Comparison of ENCODE assay signal across 8 cellular contexts in genomic region chr7:72829291-72829963, GRCh38.
A peak's percentile ranks its signal among the peaks of the same experiment; 100 is the strongest.
DNase-seq lines count a peak whose midpoint lies in the region; ATAC-seq lines count a peak whose summit lies in the region.

No MANE protein-coding gene starts in this region.

- ATAC-seq in GM19043 (IDR thresholded peaks at IDR 0.05; ENCODE audit: low read depth, unreplicated experiment), result peak; percentile 45
- peak; percentile 58 for ATAC-seq in HG03354 (IDR thresholded peaks at IDR 0.05; ENCODE audit: poor library complexity, severe bottlenecking, unreplicated experiment)
- ATAC-seq in activated CD4-positive, CD25-positive, alpha-beta regulatory T cell treated with anti-CD3 and anti-CD28 coated beads, Interleukin-2, amount 50 U/mL, for 24 hours, result peak; percentile 36 to 41

- DNase-seq in AG20443 (ENCODE audit: low spot score), result peak; percentile 84
- DNase-seq in NCI-H446 (lab: John Stamatoyannopoulos, UW), result peak; percentile 83 to 96
- DNase-seq in cerebellar cortex (ENCODE audit: low spot score), result peak; percentile 99
- peak; percentile 98 for DNase-seq in islet precursor cell
- peak; percentile 93 for DNase-seq in stimulated activated CD4-positive, alpha-beta T cell treated with anti-CD3 and anti-CD28 coated beads, Interleukin-12 subunit alpha, Interleukin-12 subunit beta, amount 100 ng/mL, for 4 hours

Comparison
In these comparisons a context has a peak if more than half of its experiments do, and no peak if none do; other contexts are left out.
1. Peak in every context shown above with its lines: DNase-seq and ATAC-seq.